ENCODE assay signal across 7 cellular contexts in the genomic region with DNA sequence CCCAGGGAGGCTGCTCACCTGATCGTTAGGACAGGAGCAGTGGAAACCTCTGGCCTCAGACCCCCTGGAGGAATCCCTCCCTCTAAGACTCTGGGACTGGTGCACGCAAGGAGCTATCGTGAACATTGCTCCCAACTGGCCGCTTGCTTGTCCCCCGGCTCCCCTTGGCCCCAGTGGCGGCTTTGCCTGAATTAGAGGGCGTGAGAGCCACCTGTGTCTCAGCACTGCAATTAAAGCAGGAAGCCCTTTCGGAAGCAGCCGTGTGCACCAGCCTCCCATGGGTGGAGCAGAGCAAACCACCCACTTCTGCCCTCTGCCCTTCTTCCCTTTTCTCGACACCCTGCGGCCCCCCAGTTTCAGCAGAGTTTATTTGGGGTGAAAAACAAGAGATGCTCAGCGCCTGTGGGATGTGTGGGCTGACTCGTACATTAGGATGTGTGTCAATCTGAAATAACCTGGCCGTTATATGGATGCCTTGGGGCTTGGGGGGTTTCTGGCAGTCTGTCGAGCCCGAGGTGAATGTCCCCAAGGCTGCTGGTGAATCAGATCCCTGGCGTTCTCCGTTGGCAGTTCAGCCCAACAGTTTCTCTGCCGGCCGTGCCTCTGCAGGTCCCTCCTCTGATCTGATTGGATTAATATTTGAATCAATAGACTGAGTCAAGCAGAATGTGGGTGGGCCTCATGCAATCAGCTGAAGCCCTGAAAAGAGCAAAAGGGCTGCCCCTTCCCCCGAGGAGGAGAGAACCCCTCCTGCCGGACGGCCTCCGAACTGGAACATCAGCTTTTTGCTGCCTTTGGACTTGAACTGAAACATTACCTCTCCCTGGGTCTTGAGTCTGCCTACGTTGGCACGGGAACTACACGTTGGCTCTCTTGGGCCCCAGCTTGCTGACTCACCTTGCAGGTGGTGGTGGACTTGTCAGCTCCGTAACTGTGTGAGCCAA. TPM values are rescaled to one million over a fixed set of nuclear protein-coding genes. Genes with fewer than 3 reads are reported as not detected.
DNase-seq lines count a peak whose midpoint lies in the region; ATAC-seq and TF ChIP-seq lines count a peak whose summit lies in the region.

No MANE protein-coding gene starts in this region.

- no peaks in the 10 kb centered on the region for H3K9me3 ChIP-seq in suprapubic skin

- peak; percentile 67 to 73 for DNase-seq in Kasumi-1 (lab: John Stamatoyannopoulos, UW)
- DNase-seq in activated CD4-positive, alpha-beta T cell treated with anti-CD3 and anti-CD28 coated beads, Interleukin-2, amount 50 U/mL, for 1 hour: peak; percentile 56
- DNase-seq in foreskin keratinocyte: peak; percentile 80 to 90
- peak; percentile 15 for DNase-seq in stimulated activated CD8-positive, alpha-beta memory T cell treated with anti-CD3 and anti-CD28 coated beads, Interleukin-4, amount 100 ng/mL, for 24 hours (ENCODE audit: low read depth)
- DNase-seq in NCI-H446 treated with DMSO at 0.1 percent for 48 hours (lab: John Stamatoyannopoulos, UW): no peak
- no peak for DNase-seq in suprapubic skin (ENCODE audit: low spot score in 2 of 2)

- TF ChIP-seq POLR2A in suprapubic skin (IDR thresholded peaks at IDR 0.05): no peak

- no peak overlapping the region for H3K4me3 ChIP-seq in suprapubic skin

- WGBS in suprapubic skin: 30% methylated on average over 18 of the region's 28 CpGs

- H3K27me3 ChIP-seq in foreskin keratinocyte (no peaks in the 10 kb centered on the region), suprapubic skin (peaks cover 7% of the 10 kb centered on the region)

- no peak for TF ChIP-seq EP300 in suprapubic skin (IDR thresholded peaks at IDR 0.05)

- H3K27ac ChIP-seq in foreskin keratinocyte: peak overlapping the region; percentile 66
- no peak overlapping the region for H3K27ac ChIP-seq in suprapubic skin

- ATAC-seq in GM18873 (IDR thresholded peaks at IDR 0.05; ENCODE audit: low FRiP score, unreplicated experiment): peak; percentile 39
- peak; percentile 91 for ATAC-seq in foreskin keratinocyte

- no peaks in the 10 kb centered on the region for H3K36me3 ChIP-seq in suprapubic skin

- TF ChIP-seq CTCF in foreskin keratinocyte (conservative IDR thresholded peaks at IDR 0.05) (peak; percentile 66), suprapubic skin (IDR thresholded peaks at IDR 0.05) (no peak)

- H3K4me1 ChIP-seq in foreskin keratinocyte: peaks cover 17% of the 10 kb centered on the region
- H3K4me1 ChIP-seq in suprapubic skin: peaks cover 40% of the 10 kb centered on the region

RNA-seq across cellular contexts. Expression of gene UMODL1, which starts 7.3 kb away (rescaled TPM):
- not detected in 2 replicates for total RNA-seq in foreskin keratinocyte
- polyA plus RNA-seq in foreskin keratinocyte: not detected in 2 replicates
- under 1 TPM in 2 of 4 donors, not detected in 2; 0.15 to 0.21 TPM for total RNA-seq in suprapubic skin

RNA-seq across cellular contexts. Expression of gene ZBTB21, which starts 53.7 kb away (rescaled TPM):
- total RNA-seq in foreskin keratinocyte (17.1 and 21.7 TPM in 2 replicates), suprapubic skin (10 to 100 TPM; 24.5 to 39.1 (median 30.5) TPM)
- polyA plus RNA-seq in foreskin keratinocyte: 3.1 and 3.3 TPM in 2 replicates

Comparison
In these comparisons a context has a peak if more than half of its experiments do, and no peak if none do; other contexts are left out.
1. DNase-seq: peak in Kasumi-1 (2 of 2), activated CD4-positive, alpha-beta T cell treated with anti-CD3 and anti-CD28 coated beads, Interleukin-2, amount 50 U/mL, for 1 hour (single experiment), foreskin keratinocyte (2 of 2) and stimulated activated CD8-positive, alpha-beta memory T cell treated with anti-CD3 and anti-CD28 coated beads, Interleukin-4, amount 100 ng/mL, for 24 hours (single experiment); none in NCI-H446 treated with DMSO at 0.1 percent for 48 hours (single experiment) and suprapubic skin (0 of 2).